ENCODE assay signal across 8 cellular contexts in genomic region chr21:37006521-37007291, GRCh38.
DNase-seq lines count a peak whose midpoint lies in the region; ATAC-seq and TF ChIP-seq lines count a peak whose summit lies in the region.

TSS of gene RIPPLY3 (plus strand) at chr21:37006702. CDS start at chr21:37006773, 71 bp downstream.

- H3K9me3 ChIP-seq in parathyroid adenoma (ENCODE audit: control insufficient read depth, low read length) = no peaks in the 10 kb centered on the region

- DNase-seq in AG04449 (ENCODE audit: low read depth, low spot score) (no peak), GM19238 (ENCODE audit: insufficient read length, low spot score) (peak; percentile 24), fibroblast of mammary gland (ENCODE audit: low read depth) (no peak), NCI-H2107 (lab: John Stamatoyannopoulos, UW) (no peak)
- peak; percentile 34 for DNase-seq in activated CD4-positive, CD25-positive, alpha-beta regulatory T cell treated with anti-CD3 and anti-CD28 coated beads, Interleukin-2, amount 50 U/mL, for 72 hours
- DNase-seq in NK-92 treated with Interleukin-12 subunit alpha and Interleukin-12 subunit beta, amount 100 ng/mL, for 24 hours (lab: John Stamatoyannopoulos, UW) = no peak

- TF ChIP-seq CTCF in AG04449 (IDR thresholded peaks at IDR 0.05; ENCODE audit: insufficient read depth, low read length, missing control alignments) (no peak), fibroblast of mammary gland (conservative IDR thresholded peaks at IDR 0.05; ENCODE audit: control insufficient read depth, insufficient read depth, low read depth, low read length) (no peak), parathyroid adenoma (IDR thresholded peaks at IDR 0.05) (no peak)

- H3K4me1 ChIP-seq in parathyroid adenoma = no peaks in the 10 kb centered on the region

- POLR2A ChIA-PET in AG04449 (lab: Yijun Ruan, JAX) = no interaction called here

- H3K9ac ChIP-seq in parathyroid adenoma = no peak within 1 kb of the TSS

- H3K4me3 ChIP-seq in AG04449 (ENCODE audit: low read depth, low read length) (peak within 1 kb of the TSS; percentile 51), fibroblast of mammary gland (ENCODE audit: control insufficient read depth, low read depth, low read length) (peak within 1 kb of the TSS; percentile 28), parathyroid adenoma (ENCODE audit: low read depth, low read length) (peak within 1 kb of the TSS; percentile 45)

- no peaks in the 10 kb centered on the region for H3K36me3 ChIP-seq in parathyroid adenoma (ENCODE audit: control insufficient read depth, insufficient read depth, low read length)

- peak within 1 kb of the TSS; percentile 69 for H2AFZ ChIP-seq in parathyroid adenoma

- H3K4me2 ChIP-seq in parathyroid adenoma (ENCODE audit: low read length) = peak within 1 kb of the TSS; percentile 69

- CTCF ChIA-PET in AG04449 (lab: Yijun Ruan, JAX) = interaction anchor here (0.6 to 3.5 kb wide), 8 partner anchors 10 to 502 kb away, joined by 3 to 19 read pairs (median 4); no protein-coding TSS in a partner anchor

- H3K27ac ChIP-seq in parathyroid adenoma = no peak within 1 kb of the TSS

- ATAC-seq in HG02973 (IDR thresholded peaks at IDR 0.05; ENCODE audit: unreplicated experiment) = no peak

- no peaks in the 10 kb centered on the region for H3K27me3 ChIP-seq in parathyroid adenoma (ENCODE audit: control insufficient read depth, insufficient read depth, low read length)

- H3K79me2 ChIP-seq in parathyroid adenoma = no peaks in the 10 kb centered on the region

Comparison
In these comparisons a context has a peak if more than half of its experiments do, and no peak if none do; other contexts are left out.
1. DNase-seq: peak in GM19238 (single experiment) and activated CD4-positive, CD25-positive, alpha-beta regulatory T cell treated with anti-CD3 and anti-CD28 coated beads, Interleukin-2, amount 50 U/mL, for 72 hours (single experiment); none in AG04449 (single experiment), fibroblast of mammary gland (single experiment), NK-92 treated with Interleukin-12 subunit alpha and Interleukin-12 subunit beta, amount 100 ng/mL, for 24 hours (single experiment) and NCI-H2107 (single experiment).
2. Peak in every context shown above with its lines, with median percentiles within 50 percentile points of each other: H3K4me3 ChIP-seq.